16 cellular contexts compared by ENCODE assay signal in genomic region chr2:60474301-60474700, GRCh38.
DNase-seq lines count a peak whose midpoint lies in the region; ATAC-seq and TF ChIP-seq lines count a peak whose summit lies in the region.
"Had no signal": no experiment of that assay in that cellular context is flagged by ENCODE, and none has a peak within 500 bp of the region (broad histone marks: within the 10 kb centered on the region; RNA-seq: fewer than 3 reads in every experiment).

No MANE protein-coding gene starts in this region.

- no peak overlapping the region for H3K23ac ChIP-seq in H9 (ENCODE audit: insufficient read length, low read depth, low read length)

- H2BK5ac ChIP-seq in H9 (ENCODE audit: insufficient read length, low read length), result no peak overlapping the region

- no peak overlapping the region for H2BK15ac ChIP-seq in H9 (ENCODE audit: low read depth, low read length)

- peaks cover 4% of the 10 kb centered on the region for H3F3A ChIP-seq in neural progenitor cell (ENCODE audit: low read depth)

- no peak for ATAC-seq in GM21423 (IDR thresholded peaks at IDR 0.05; ENCODE audit: unreplicated experiment)
- ATAC-seq in left colon, result no peak

- H3K23me2 ChIP-seq in H9 (ENCODE audit: insufficient read length, low read depth, low read length, poor library complexity, severe bottlenecking), result no peaks in the 10 kb centered on the region

- H3K36me3 ChIP-seq in Karpas-422 (ENCODE audit: insufficient read depth, low read length) (peaks cover 71% of the 10 kb centered on the region), iPS-15b (ENCODE audit: control insufficient read depth, insufficient read depth, low read length) (no peaks in the 10 kb centered on the region), neural progenitor cell (no peaks in the 10 kb centered on the region)

- H3K27ac Mint-ChIP-seq in H9 (peak overlapping the region in 1 of 3 experiments; percentile 87; a peak in 3 of 7 replicates), neural progenitor cell (no peak overlapping the region)
- H3K27ac Mint-ChIP-seq: CD4-positive, alpha-beta T cell had no signal

- H3K27ac ChIP-seq in H9 (ENCODE audit: insufficient read length, low read depth, low read length) (peak overlapping the region; percentile 1), Karpas-422 (ENCODE audit: low read length) (peak overlapping the region; percentile 13; the same call in 1 of the 2 replicates), neural progenitor cell (no peak overlapping the region)

- no peak overlapping the region for H4K91ac ChIP-seq in H9 (ENCODE audit: insufficient read length, low read depth, low read length)

- H2AFZ ChIP-seq in H9 (ENCODE audit: low read length) (no peak overlapping the region), Karpas-422 (ENCODE audit: low read length) (no peak overlapping the region), neural progenitor cell (replicated peaks) (no peak overlapping the region)

- no peak overlapping the region for H4K8ac ChIP-seq in H9 (replicated peaks; ENCODE audit: insufficient read length, low read depth, low read length)

- no peak overlapping the region for H2AK5ac ChIP-seq in H9 (ENCODE audit: insufficient read length, low read length)

- H3K14ac ChIP-seq in H9 (ENCODE audit: insufficient read depth, low read length), result no peak overlapping the region

- H3K9ac ChIP-seq in H9 (ENCODE audit: extremely low read depth, insufficient read length, low read length) (no peak overlapping the region), Karpas-422 (ENCODE audit: low read length) (no peak overlapping the region), iPS-15b (ENCODE audit: low read depth, low read length) (no peak overlapping the region), neural progenitor cell (no peak overlapping the region)

- H3K18ac ChIP-seq in H9 (ENCODE audit: insufficient read length, low read depth, low read length), result no peak overlapping the region

- intact Hi-C loops in left colon (cut with DNase I, micrococcal nuclease), result no loop called here

- no peak overlapping the region for H2BK120ac ChIP-seq in H9 (ENCODE audit: low read depth, low read length, poor library complexity, severe bottlenecking)

- H3K4me2 ChIP-seq in H9 (ENCODE audit: insufficient read depth, insufficient read length, low read length) (peak overlapping the region; percentile 50), Karpas-422 (ENCODE audit: low read depth, low read length, poor library complexity, severe bottlenecking) (no peak overlapping the region), neural progenitor cell (peak overlapping the region; percentile 41)

- H3K4ac ChIP-seq in H9 (ENCODE audit: low read depth, low read length), result no peak overlapping the region

- H3K4me1 Mint-ChIP-seq in H9 (peaks cover 89 to 98% of the 10 kb centered on the region in 2 experiments), neural progenitor cell (peaks cover 2% of the 10 kb centered on the region)

- H2BK12ac ChIP-seq in H9 (ENCODE audit: insufficient read length, low read depth, low read length), result no peak overlapping the region

- H3K4me1 ChIP-seq in H9 (ENCODE audit: insufficient read depth, low read length) (peaks cover 52% of the 10 kb centered on the region), Karpas-422 (ENCODE audit: low read length) (no peaks in the 10 kb centered on the region), iPS-15b (ENCODE audit: control insufficient read depth, insufficient read depth, low read length) (peaks cover 71% of the 10 kb centered on the region), neural progenitor cell (peaks cover 49% of the 10 kb centered on the region)

- peaks cover 3 to 18% (median 15%) of the 10 kb centered on the region in 3 experiments; a peak in 5 of 7 replicates for H3K36me3 Mint-ChIP-seq in H9 (ENCODE audit: insufficient read depth in 1 of 3, low read depth in 3 of 3)
- H3K36me3 Mint-ChIP-seq in neural progenitor cell, result no peaks in the 10 kb centered on the region

- no peak overlapping the region for H2BK20ac ChIP-seq in H9 (ENCODE audit: low read depth, low read length, poor library complexity, severe bottlenecking)

- H3K9me3 Mint-ChIP-seq in H9, result no peaks in the 10 kb centered on the region
- H3K9me3 Mint-ChIP-seq in neural progenitor cell, result no peaks in the 10 kb centered on the region
- H3K9me3 Mint-ChIP-seq: CD4-positive, alpha-beta T cell had no signal

- H4K5ac ChIP-seq in H9 (ENCODE audit: insufficient read length, low read depth, low read length), result no peak overlapping the region

- no CpG with 5 or more reads among the region's 2 CpGs for WGBS in H9 (ENCODE audit: extremely low coverage, insufficient read length, low lambda C conversion rate)

- peaks cover 3% of the 10 kb centered on the region for H4K20me1 ChIP-seq in H9 (ENCODE audit: control insufficient read depth, insufficient read depth, insufficient read length)
- peaks cover 4% of the 10 kb centered on the region; the same call in 1 of the 2 replicates for H4K20me1 ChIP-seq in Karpas-422 (ENCODE audit: insufficient read depth, low read depth, low read length)
- no peaks in the 10 kb centered on the region for H4K20me1 ChIP-seq in neural progenitor cell (ENCODE audit: low read depth)

- H3K9me3 ChIP-seq in H9 (ENCODE audit: control insufficient read depth, low read depth, low read length) (no peaks in the 10 kb centered on the region), Karpas-422 (ENCODE audit: low read length) (no peaks in the 10 kb centered on the region), iPS-15b (ENCODE audit: control insufficient read depth, insufficient read depth, low read length) (no peaks in the 10 kb centered on the region), neural progenitor cell (ENCODE audit: low read depth) (no peaks in the 10 kb centered on the region)

- peaks cover 2% of the 10 kb centered on the region for H3K79me1 ChIP-seq in H9 (ENCODE audit: insufficient read depth, low read depth, low read length, poor library complexity, severe bottlenecking)

- H3K56ac ChIP-seq in H9 (ENCODE audit: insufficient read length, low read depth, low read length), result no peak overlapping the region

- DNase-seq in H9 (no peak), Karpas-422 (no peak), neural progenitor cell (ENCODE audit: low spot score) (no peak), left colon (no peak), germinal center (ENCODE audit: low spot score) (no peak), MV-4-11 (lab: John Stamatoyannopoulos, UW) (no peak)
- DNase-seq: ACHN; C1 segment of cervical spinal cord; CD4-positive, alpha-beta T cell; DMS153; DMS79 treated with DMSO at 0.1 percent for 48 hours; EL; H7; KBM-7 had no signal

- no peaks in the 10 kb centered on the region for H3K9me2 ChIP-seq in Karpas-422 (replicated peaks; ENCODE audit: insufficient read depth, low read length)

- H3K27me3 Mint-ChIP-seq in H9 (ENCODE audit: low read depth) (peaks cover 4% of the 10 kb centered on the region), neural progenitor cell (ENCODE audit: insufficient read depth, low read depth) (no peaks in the 10 kb centered on the region)
- H3K27me3 Mint-ChIP-seq: CD4-positive, alpha-beta T cell had no signal

- H3K79me2 ChIP-seq in H9 (ENCODE audit: insufficient read depth, low read length), result peaks cover 16% of the 10 kb centered on the region; the same call in 1 of the 2 replicates
- peaks cover 100% of the 10 kb centered on the region for H3K79me2 ChIP-seq in Karpas-422 (ENCODE audit: low read length)
- no peaks in the 10 kb centered on the region for H3K79me2 ChIP-seq in neural progenitor cell (ENCODE audit: low read depth)

- TF ChIP-seq CTCF in H9 (conservative IDR thresholded peaks at IDR 0.05) (no peak), neural progenitor cell (IDR thresholded peaks at IDR 0.05) (no peak)

- H3K4me3 ChIP-seq in Karpas-422 (ENCODE audit: low read length) (no peak overlapping the region), iPS-15b (ENCODE audit: low read depth, low read length) (peak overlapping the region; percentile 0), neural progenitor cell (no peak overlapping the region)

- H3K4me3 Mint-ChIP-seq in H9 (peak overlapping the region; percentile 35 to 37; a peak in 3 of 5 replicates), neural progenitor cell (no peak overlapping the region)
- H3K4me3 Mint-ChIP-seq: CD4-positive, alpha-beta T cell had no signal

- peaks cover 11% of the 10 kb centered on the region; the same call in 1 of the 2 replicates for H3K27me3 ChIP-seq in H9 (ENCODE audit: insufficient read depth, low read length)
- H3K27me3 ChIP-seq in Karpas-422 (ENCODE audit: low read length), result no peaks in the 10 kb centered on the region
- H3K27me3 ChIP-seq in iPS-15b (ENCODE audit: control insufficient read depth, insufficient read depth, low read length), result peaks cover 5% of the 10 kb centered on the region
- no peaks in the 10 kb centered on the region for H3K27me3 ChIP-seq in neural progenitor cell

- no peak overlapping the region for H3T11ph ChIP-seq in H9 (ENCODE audit: low read length)
